8 cellular contexts compared by ENCODE assay signal in the genomic region with DNA sequence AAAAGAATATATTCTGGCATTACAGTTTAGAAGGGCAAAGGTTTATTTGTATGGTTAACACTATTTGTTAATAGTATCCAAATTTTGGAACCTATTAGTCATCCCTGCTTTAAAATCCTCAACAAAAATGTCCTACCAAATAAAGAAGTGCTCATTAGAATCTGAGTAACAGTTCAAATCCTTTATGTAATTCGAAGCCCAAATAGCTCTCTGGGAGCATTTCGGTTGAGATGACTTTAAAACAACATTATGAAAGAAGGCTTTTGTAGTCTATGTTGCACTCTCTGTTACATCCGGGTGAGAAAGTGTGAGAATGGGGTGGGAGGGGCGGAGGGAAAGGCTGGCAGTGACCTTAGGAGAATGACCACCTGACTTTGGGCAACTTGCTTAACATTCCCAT. TPM values are rescaled to one million over a fixed set of nuclear protein-coding genes. Genes with fewer than 3 reads are reported as not detected.
DNase-seq lines count a peak whose midpoint lies in the region; ATAC-seq and TF ChIP-seq lines count a peak whose summit lies in the region.

No MANE protein-coding gene starts in this region.

- H3K4me3 Mint-ChIP-seq in WTC11 = no peak overlapping the region

- intact Hi-C loops in lower leg skin (cut with DNase I; ENCODE audit: low total_unique reads) = no loop called here

- WGBS in GM23248 (ENCODE audit: low coverage in 1 of 2, low lambda C conversion rate in 2 of 2, missing lambda C conversion rate in 2 of 2), 2 experiments = 40 to 41% methylated on average over 4 of the region's 4 CpGs
- 40 to 44% methylated on average over 4 of the region's 4 CpGs for WGBS in lower leg skin, 2 donors

- H3K9me3 ChIP-seq in GM23248 (ENCODE audit: low read depth) = no peaks in the 10 kb centered on the region

- DNase-seq in GM23248 (peak; percentile 66), medulla oblongata (ENCODE audit: extremely low spot score) (peak; percentile 37), H7 (no peak), WTC11 (ENCODE audit: low spot score) (no peak), lower leg skin (ENCODE audit: low spot score in 2 of 2) (no peak)
- no peak for DNase-seq in activated naive CD4-positive, alpha-beta T cell treated with anti-CD3 and anti-CD28 coated beads, Interleukin-2, amount 50 U/mL, for 72 hours (ENCODE audit: low spot score in 2 of 2)

- no peaks in the 10 kb centered on the region for H3K9me2 ChIP-seq in GM23248 (ENCODE audit: insufficient read depth)

- H3K36me3 Mint-ChIP-seq in activated naive CD4-positive, alpha-beta T cell treated with anti-CD3 and anti-CD28 coated beads, Interleukin-2, amount 50 U/mL, for 72 hours = peaks cover 25 to 58% of the 10 kb centered on the region in 2 donors
- H3K36me3 Mint-ChIP-seq in WTC11 = peaks cover 73% of the 10 kb centered on the region

- H3K4me3 ChIP-seq in GM23248 (no peak overlapping the region), H7 (ENCODE audit: insufficient read depth, low read depth, low read length) (no peak overlapping the region), lower leg skin (ENCODE audit: low read depth, poor library complexity, severe bottlenecking) (no peak overlapping the region)

- ATAC-seq in activated naive CD4-positive, alpha-beta T cell treated with anti-CD3 and anti-CD28 coated beads, Interleukin-2, amount 50 U/mL, for 72 hours = no peak
- ATAC-seq in HG03039 (IDR thresholded peaks at IDR 0.05; ENCODE audit: unreplicated experiment) = no peak
- ATAC-seq in WTC11 = no peak

- peaks cover 10% of the 10 kb centered on the region; the same call in 1 of the 2 replicates for H3F3A ChIP-seq in GM23248 (ENCODE audit: insufficient read depth)

- no peak overlapping the region for H3K4me2 ChIP-seq in GM23248 (ENCODE audit: unreplicated experiment)

- no peaks in the 10 kb centered on the region for H4K20me1 ChIP-seq in GM23248 (ENCODE audit: insufficient read depth)

- H3K27ac ChIP-seq in C4-2B = peak overlapping the region; percentile 55; the same call in 1 of the 2 replicates
- peak overlapping the region; percentile 24 for H3K27ac ChIP-seq in GM23248

- POLR2A ChIA-PET in WTC11 (lab: Charles Lee) = no interaction called here

- H2AFZ ChIP-seq in GM23248 = no peak overlapping the region

- H3K27me3 ChIP-seq in GM23248 (replicated peaks; ENCODE audit: insufficient read depth) = no peaks in the 10 kb centered on the region
- no peaks in the 10 kb centered on the region for H3K27me3 ChIP-seq in H7 (ENCODE audit: control insufficient read depth, insufficient read depth, low read length)

- H3K36me3 ChIP-seq in GM23248 (ENCODE audit: low read depth) = peaks cover 60% of the 10 kb centered on the region
- peaks cover 31% of the 10 kb centered on the region for H3K36me3 ChIP-seq in H7 (replicated peaks; ENCODE audit: control insufficient read depth, insufficient read depth, low read length)

- in situ Hi-C loops in GM23248 (cut with MboI) = no loop called here

- no peak for TF ChIP-seq CTCF in C4-2B (conservative IDR thresholded peaks at IDR 0.05)
- TF ChIP-seq CTCF in WTC11 (IDR thresholded peaks at IDR 0.05) = no peak
- no peak for TF ChIP-seq CTCF in lower leg skin (IDR thresholded peaks at IDR 0.05)

- no peak overlapping the region for H3K9ac ChIP-seq in GM23248

- peaks cover 22% of the 10 kb centered on the region; the same call in 1 of the 2 replicates for H3K79me2 ChIP-seq in GM23248 (ENCODE audit: insufficient read depth)

- peaks cover 22% of the 10 kb centered on the region for H3K4me1 Mint-ChIP-seq in WTC11

- no peaks in the 10 kb centered on the region for H3K9me3 Mint-ChIP-seq in activated naive CD4-positive, alpha-beta T cell treated with anti-CD3 and anti-CD28 coated beads, Interleukin-2, amount 50 U/mL, for 72 hours
- no peaks in the 10 kb centered on the region for H3K9me3 Mint-ChIP-seq in WTC11

- H3K4me1 ChIP-seq in GM23248 (ENCODE audit: insufficient read depth) = peaks cover 18% of the 10 kb centered on the region

- TF ChIP-seq POLR2A in lower leg skin (IDR thresholded peaks at IDR 0.05) = no peak

- CTCF ChIA-PET in WTC11 (lab: Charles Lee) = no interaction called here

- H3K27me3 Mint-ChIP-seq in WTC11 (ENCODE audit: low read depth) = no peaks in the 10 kb centered on the region

- H3K27ac Mint-ChIP-seq in activated naive CD4-positive, alpha-beta T cell treated with anti-CD3 and anti-CD28 coated beads, Interleukin-2, amount 50 U/mL, for 72 hours = peak overlapping the region; percentile 96 to 97
- H3K27ac Mint-ChIP-seq in WTC11 = no peak overlapping the region

TF ChIP-seq in WTC11, 78 proteins besides CTCF, POLR2A, EP300 and RAD21 (continues in another document):
- TF ChIP-seq HMGA2 (CRISPR knock-in tag; IDR thresholded peaks at IDR 0.05) (no peak), RORB (CRISPR knock-in tag; IDR thresholded peaks at IDR 0.05) (no peak), ZNF263 (CRISPR knock-in tag; IDR thresholded peaks at IDR 0.05; ENCODE audit: low read depth) (no peak), ZNF121 (CRISPR knock-in tag; IDR thresholded peaks at IDR 0.05) (no peak), ZNF138 (CRISPR knock-in tag; conservative IDR thresholded peaks at IDR 0.05) (no peak), MYBL2 (CRISPR knock-in tag; IDR thresholded peaks at IDR 0.05) (no peak), EMX1 (CRISPR knock-in tag; IDR thresholded peaks at IDR 0.05) (no peak), CBFB (CRISPR knock-in tag; IDR thresholded peaks at IDR 0.05; ENCODE audit: low read depth) (no peak)
- TF ChIP-seq, protein P1, sequence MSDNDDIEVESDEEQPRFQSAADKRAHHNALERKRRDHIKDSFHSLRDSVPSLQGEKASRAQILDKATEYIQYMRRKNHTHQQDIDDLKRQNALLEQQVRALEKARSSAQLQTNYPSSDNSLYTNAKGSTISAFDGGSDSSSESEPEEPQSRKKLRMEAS (CRISPR knock-in tag; IDR thresholded peaks at IDR 0.05) = no peak
- TF ChIP-seq, protein P2, sequence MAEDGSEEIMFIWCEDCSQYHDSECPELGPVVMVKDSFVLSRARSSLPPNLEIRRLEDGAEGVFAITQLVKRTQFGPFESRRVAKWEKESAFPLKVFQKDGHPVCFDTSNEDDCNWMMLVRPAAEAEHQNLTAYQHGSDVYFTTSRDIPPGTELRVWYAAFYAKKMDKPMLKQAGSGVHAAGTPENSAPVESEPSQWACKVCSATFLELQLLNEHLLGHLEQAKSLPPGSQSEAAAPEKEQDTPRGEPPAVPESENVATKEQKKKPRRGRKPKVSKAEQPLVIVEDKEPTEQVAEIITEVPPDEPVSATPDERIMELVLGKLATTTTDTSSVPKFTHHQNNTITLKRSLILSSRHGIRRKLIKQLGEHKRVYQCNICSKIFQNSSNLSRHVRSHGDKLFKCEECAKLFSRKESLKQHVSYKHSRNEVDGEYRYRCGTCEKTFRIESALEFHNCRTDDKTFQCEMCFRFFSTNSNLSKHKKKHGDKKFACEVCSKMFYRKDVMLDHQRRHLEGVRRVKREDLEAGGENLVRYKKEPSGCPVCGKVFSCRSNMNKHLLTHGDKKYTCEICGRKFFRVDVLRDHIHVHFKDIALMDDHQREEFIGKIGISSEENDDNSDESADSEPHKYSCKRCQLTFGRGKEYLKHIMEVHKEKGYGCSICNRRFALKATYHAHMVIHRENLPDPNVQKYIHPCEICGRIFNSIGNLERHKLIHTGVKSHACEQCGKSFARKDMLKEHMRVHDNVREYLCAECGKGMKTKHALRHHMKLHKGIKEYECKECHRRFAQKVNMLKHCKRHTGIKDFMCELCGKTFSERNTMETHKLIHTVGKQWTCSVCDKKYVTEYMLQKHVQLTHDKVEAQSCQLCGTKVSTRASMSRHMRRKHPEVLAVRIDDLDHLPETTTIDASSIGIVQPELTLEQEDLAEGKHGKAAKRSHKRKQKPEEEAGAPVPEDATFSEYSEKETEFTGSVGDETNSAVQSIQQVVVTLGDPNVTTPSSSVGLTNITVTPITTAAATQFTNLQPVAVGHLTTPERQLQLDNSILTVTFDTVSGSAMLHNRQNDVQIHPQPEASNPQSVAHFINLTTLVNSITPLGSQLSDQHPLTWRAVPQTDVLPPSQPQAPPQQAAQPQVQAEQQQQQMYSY (CRISPR knock-in tag; IDR thresholded peaks at IDR 0.05) = no peak
- TF ChIP-seq, protein P3, sequence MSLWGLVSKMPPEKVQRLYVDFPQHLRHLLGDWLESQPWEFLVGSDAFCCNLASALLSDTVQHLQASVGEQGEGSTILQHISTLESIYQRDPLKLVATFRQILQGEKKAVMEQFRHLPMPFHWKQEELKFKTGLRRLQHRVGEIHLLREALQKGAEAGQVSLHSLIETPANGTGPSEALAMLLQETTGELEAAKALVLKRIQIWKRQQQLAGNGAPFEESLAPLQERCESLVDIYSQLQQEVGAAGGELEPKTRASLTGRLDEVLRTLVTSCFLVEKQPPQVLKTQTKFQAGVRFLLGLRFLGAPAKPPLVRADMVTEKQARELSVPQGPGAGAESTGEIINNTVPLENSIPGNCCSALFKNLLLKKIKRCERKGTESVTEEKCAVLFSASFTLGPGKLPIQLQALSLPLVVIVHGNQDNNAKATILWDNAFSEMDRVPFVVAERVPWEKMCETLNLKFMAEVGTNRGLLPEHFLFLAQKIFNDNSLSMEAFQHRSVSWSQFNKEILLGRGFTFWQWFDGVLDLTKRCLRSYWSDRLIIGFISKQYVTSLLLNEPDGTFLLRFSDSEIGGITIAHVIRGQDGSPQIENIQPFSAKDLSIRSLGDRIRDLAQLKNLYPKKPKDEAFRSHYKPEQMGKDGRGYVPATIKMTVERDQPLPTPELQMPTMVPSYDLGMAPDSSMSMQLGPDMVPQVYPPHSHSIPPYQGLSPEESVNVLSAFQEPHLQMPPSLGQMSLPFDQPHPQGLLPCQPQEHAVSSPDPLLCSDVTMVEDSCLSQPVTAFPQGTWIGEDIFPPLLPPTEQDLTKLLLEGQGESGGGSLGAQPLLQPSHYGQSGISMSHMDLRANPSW (CRISPR knock-in tag; conservative IDR thresholded peaks at IDR 0.05; ENCODE audit: low read depth) = no peak
- TF ChIP-seq, protein P4, sequence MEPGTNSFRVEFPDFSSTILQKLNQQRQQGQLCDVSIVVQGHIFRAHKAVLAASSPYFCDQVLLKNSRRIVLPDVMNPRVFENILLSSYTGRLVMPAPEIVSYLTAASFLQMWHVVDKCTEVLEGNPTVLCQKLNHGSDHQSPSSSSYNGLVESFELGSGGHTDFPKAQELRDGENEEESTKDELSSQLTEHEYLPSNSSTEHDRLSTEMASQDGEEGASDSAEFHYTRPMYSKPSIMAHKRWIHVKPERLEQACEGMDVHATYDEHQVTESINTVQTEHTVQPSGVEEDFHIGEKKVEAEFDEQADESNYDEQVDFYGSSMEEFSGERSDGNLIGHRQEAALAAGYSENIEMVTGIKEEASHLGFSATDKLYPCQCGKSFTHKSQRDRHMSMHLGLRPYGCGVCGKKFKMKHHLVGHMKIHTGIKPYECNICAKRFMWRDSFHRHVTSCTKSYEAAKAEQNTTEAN (CRISPR knock-in tag; IDR thresholded peaks at IDR 0.05) = no peak

RNA-seq across cellular contexts. Expression of a gene that starts 59.7 kb away (rescaled TPM):
- total RNA-seq in GM23248 (2014; rRNA removed; shearing (Covaris generic)) = 79.9 and 81.7 TPM in 2 replicates
- 88.7 and 92.0 TPM in 2 replicates for polyA plus RNA-seq in GM23248 (2016; fragmentation: Nextera tagmentation; extraction: Ambion mirVana)
- total RNA-seq in activated naive CD4-positive, alpha-beta T cell treated with anti-CD3 and anti-CD28 coated beads, Interleukin-2, amount 50 U/mL, for 72 hours = 100 to 1,000 TPM; 146 to 177 TPM
- 95.8 and 108 TPM in 2 replicates for total RNA-seq in H7 (2014; rRNA removed; shearing (Covaris generic))
- total RNA-seq in WTC11 (2021) = 136 to 179 TPM (median 143 TPM) in 3 replicates
- total RNA-seq in lower leg skin = 100 to 1,000 TPM in 2 of 4 donors, 10 to 100 TPM in 2; 87.3 to 118 (median 102) TPM

Comparison
In these comparisons a context has a peak if more than half of its experiments do, and no peak if none do; other contexts are left out.
1. DNase-seq: peak in GM23248 (single experiment) and medulla oblongata (single experiment); none in activated naive CD4-positive, alpha-beta T cell treated with anti-CD3 and anti-CD28 coated beads, Interleukin-2, amount 50 U/mL, for 72 hours (0 of 2), H7 (single experiment), WTC11 (single experiment) and lower leg skin (0 of 2).